Comparison of ENCODE assay signal across 1 cellular context in genomic region chr7:3762146-3762831, GRCh38.
TF ChIP-seq lines count a peak whose summit lies in the region.

No MANE protein-coding gene starts in this region.

TF ChIP-seq in A549, 52 proteins besides CTCF, POLR2A, EP300 and RAD21 (continued from another document):
- TF ChIP-seq RCOR1 (IDR thresholded peaks at IDR 0.05; ENCODE audit: low read depth, low read length) (no peak), CBX8 (IDR thresholded peaks at IDR 0.05) (no peak)
